Comparison of ENCODE assay signal across 9 cellular contexts in the genomic region with DNA sequence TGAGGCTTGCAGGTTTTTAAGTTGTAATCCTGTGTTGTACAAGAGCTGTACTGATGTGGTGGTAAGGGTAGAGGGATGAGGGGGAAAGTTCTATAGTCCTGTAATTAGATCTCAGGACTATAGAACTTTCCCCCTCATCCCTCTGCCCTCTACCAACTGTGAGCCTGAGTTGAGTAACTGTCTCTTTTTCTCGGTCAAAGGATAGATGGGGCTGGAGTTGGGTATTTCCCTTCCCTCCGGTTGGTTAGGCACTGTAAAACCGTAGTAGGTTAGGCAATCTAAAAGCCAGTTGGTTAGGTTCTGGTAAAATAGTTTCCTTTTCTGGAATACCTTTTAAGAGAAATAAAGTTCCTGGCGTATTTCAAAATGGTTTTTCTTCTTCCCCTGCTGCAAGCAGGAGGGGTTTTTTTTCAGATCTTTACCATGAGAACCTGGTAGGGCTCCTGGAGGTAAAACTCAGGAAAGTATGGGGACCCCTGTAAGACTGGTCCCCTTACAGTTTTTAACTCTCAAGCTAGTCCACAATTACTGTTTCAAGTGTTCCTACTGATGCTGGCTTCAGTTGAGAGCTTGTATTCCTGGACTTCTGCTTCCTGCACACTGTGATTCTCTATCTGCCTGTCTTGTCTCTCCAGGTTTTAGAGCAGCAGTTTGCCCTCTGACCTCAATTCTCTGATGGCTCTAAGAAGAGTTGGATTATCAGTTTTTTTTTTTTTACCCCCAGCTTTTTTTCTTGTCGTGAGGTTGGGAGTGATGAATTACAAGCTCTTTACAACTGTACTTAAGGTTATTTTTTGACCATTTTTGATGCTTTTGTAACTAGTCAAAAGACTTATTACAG. TPM values are rescaled to one million over a fixed set of nuclear protein-coding genes. Genes with fewer than 3 reads are reported as not detected.
DNase-seq lines count a peak whose midpoint lies in the region; ATAC-seq and TF ChIP-seq lines count a peak whose summit lies in the region.
"Had no signal": no experiment of that assay in that cellular context is flagged by ENCODE, and none has a peak within 500 bp of the region (broad histone marks: within the 10 kb centered on the region; RNA-seq: fewer than 3 reads in every experiment).

No MANE protein-coding gene starts in this region.

- POLR2A ChIA-PET in CD4-positive, alpha-beta T cell (lab: Charles Lee), result no interaction called here
- POLR2A ChIA-PET in WTC11 (lab: Charles Lee), result interaction anchor here (0.7 kb wide), 1 partner anchor 41 kb away, joined by 3 read pairs; no protein-coding TSS in a partner anchor

- peaks cover 36% of the 10 kb centered on the region for H3K36me3 Mint-ChIP-seq in CD4-positive, alpha-beta T cell (ENCODE audit: low read depth)
- no peaks in the 10 kb centered on the region for H3K36me3 Mint-ChIP-seq in WTC11

- intact Hi-C loops in CD4-positive, alpha-beta T cell (cut with DNase I, micrococcal nuclease), result no loop called here
- intact Hi-C loops in stomach (cut with DNase I; ENCODE audit: low total_unique reads), result no loop called here

- H3K9me3 Mint-ChIP-seq in CD4-positive, alpha-beta T cell, result no peaks in the 10 kb centered on the region
- no peaks in the 10 kb centered on the region for H3K9me3 Mint-ChIP-seq in WTC11

- peaks cover 50% of the 10 kb centered on the region for H3K4me1 Mint-ChIP-seq in CD4-positive, alpha-beta T cell (ENCODE audit: low read depth)
- peaks cover 60% of the 10 kb centered on the region for H3K4me1 Mint-ChIP-seq in WTC11

- CTCF ChIA-PET in CD4-positive, alpha-beta T cell (lab: Charles Lee), result interaction anchor here (1.0 kb wide), 1 partner anchor 19 kb away, joined by 3 read pairs; no protein-coding TSS in a partner anchor
- CTCF ChIA-PET in WTC11 (lab: Charles Lee), result interaction anchor here (1.1 kb wide), 1 partner anchor 301 kb away, joined by 3 read pairs; no protein-coding TSS in a partner anchor

- peaks cover 0 to 14% (median 2%) of the 10 kb centered on the region in 4 donors for H3K36me3 ChIP-seq in stomach

- H3K9me3 ChIP-seq in CD4-positive, alpha-beta T cell (ENCODE audit: control insufficient read depth, low read length), result no peaks in the 10 kb centered on the region
- H3K9me3 ChIP-seq in stomach, result no peaks in the 10 kb centered on the region

- no peaks in the 10 kb centered on the region for H3K27me3 ChIP-seq in CD4-positive, alpha-beta T cell (ENCODE audit: control insufficient read depth, insufficient read depth, low read length)
- no peaks in the 10 kb centered on the region for H3K27me3 ChIP-seq in stomach

- TF ChIP-seq POLR2A in stomach (IDR thresholded peaks at IDR 0.05), result no peak

- 60 to 73% (median 62%) methylated on average over 5 of the region's 5 CpGs for WGBS in stomach, 5 donors

- no peaks in the 10 kb centered on the region for H3K27me3 Mint-ChIP-seq in CD4-positive, alpha-beta T cell
- H3K27me3 Mint-ChIP-seq in WTC11 (ENCODE audit: low read depth), result no peaks in the 10 kb centered on the region

- no peak overlapping the region for H3K4me3 Mint-ChIP-seq in CD4-positive, alpha-beta T cell
- H3K4me3 Mint-ChIP-seq in WTC11, result no peak overlapping the region

- H3K4me1 ChIP-seq in stomach, result peaks cover 0 to 50% (median 28%) of the 10 kb centered on the region in 4 donors

- no peak overlapping the region for H3K4me3 ChIP-seq in stomach
- H3K4me3 ChIP-seq: lung had no signal

- no peak for TF ChIP-seq CTCF in CD4-positive, alpha-beta T cell (IDR thresholded peaks at IDR 0.05)
- TF ChIP-seq CTCF in WTC11 (IDR thresholded peaks at IDR 0.05), result no peak
- no peak for TF ChIP-seq CTCF in stomach (IDR thresholded peaks at IDR 0.05)

- peak overlapping the region; percentile 77 for H3K27ac Mint-ChIP-seq in CD4-positive, alpha-beta T cell
- peak overlapping the region; percentile 78; the same call in 1 of the 2 replicates for H3K27ac Mint-ChIP-seq in WTC11

- ATAC-seq in CD4-positive, alpha-beta T cell (ENCODE audit: poor library complexity), result no peak
- ATAC-seq in GM19043 (IDR thresholded peaks at IDR 0.05; ENCODE audit: low read depth, unreplicated experiment) (peak; percentile 72), HG03064 (IDR thresholded peaks at IDR 0.05; ENCODE audit: low read depth, unreplicated experiment) (peak; percentile 63), WTC11 (no peak), GM19328 (IDR thresholded peaks at IDR 0.05; ENCODE audit: unreplicated experiment) (no peak)

- DNase-seq in CD4-positive, alpha-beta T cell, result no peak
- DNase-seq in WTC11 (ENCODE audit: low spot score), result no peak
- no peak for DNase-seq in stomach
- no peak for DNase-seq in activated CD4-positive, alpha-beta T cell treated with anti-CD3 and anti-CD28 coated beads, Interleukin-2, amount 50 U/mL, for 1 hour
- no peak for DNase-seq in COLO668 (lab: John Stamatoyannopoulos, UW; ENCODE audit: unreplicated experiment)

- no peak for TF ChIP-seq EP300 in stomach (IDR thresholded peaks at IDR 0.05)

- H3K27ac ChIP-seq in CD4-positive, alpha-beta T cell (ENCODE audit: low read depth, low read length), result no peak overlapping the region
- H3K27ac ChIP-seq in stomach, result no peak overlapping the region

TF ChIP-seq in WTC11, 78 proteins besides CTCF, POLR2A, EP300 and RAD21 (continues in another document):
- TF ChIP-seq NFE2L1 (CRISPR knock-in tag; IDR thresholded peaks at IDR 0.05) (no peak), TEAD4 (CRISPR knock-in tag; IDR thresholded peaks at IDR 0.05) (no peak), OVOL2 (CRISPR knock-in tag; IDR thresholded peaks at IDR 0.05; ENCODE audit: borderline replicate concordance) (no peak), ZNF317 (CRISPR knock-in tag; IDR thresholded peaks at IDR 0.05; ENCODE audit: borderline replicate concordance, low read depth) (no peak), GABPB1 (CRISPR knock-in tag; IDR thresholded peaks at IDR 0.05) (no peak), CREB1 (CRISPR knock-in tag; IDR thresholded peaks at IDR 0.05) (no peak), ETV6 (CRISPR knock-in tag; IDR thresholded peaks at IDR 0.05) (no peak)
- TF ChIP-seq, protein P1, sequence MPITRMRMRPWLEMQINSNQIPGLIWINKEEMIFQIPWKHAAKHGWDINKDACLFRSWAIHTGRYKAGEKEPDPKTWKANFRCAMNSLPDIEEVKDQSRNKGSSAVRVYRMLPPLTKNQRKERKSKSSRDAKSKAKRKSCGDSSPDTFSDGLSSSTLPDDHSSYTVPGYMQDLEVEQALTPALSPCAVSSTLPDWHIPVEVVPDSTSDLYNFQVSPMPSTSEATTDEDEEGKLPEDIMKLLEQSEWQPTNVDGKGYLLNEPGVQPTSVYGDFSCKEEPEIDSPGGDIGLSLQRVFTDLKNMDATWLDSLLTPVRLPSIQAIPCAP (CRISPR knock-in tag; IDR thresholded peaks at IDR 0.05), result no peak
- TF ChIP-seq, protein P2, sequence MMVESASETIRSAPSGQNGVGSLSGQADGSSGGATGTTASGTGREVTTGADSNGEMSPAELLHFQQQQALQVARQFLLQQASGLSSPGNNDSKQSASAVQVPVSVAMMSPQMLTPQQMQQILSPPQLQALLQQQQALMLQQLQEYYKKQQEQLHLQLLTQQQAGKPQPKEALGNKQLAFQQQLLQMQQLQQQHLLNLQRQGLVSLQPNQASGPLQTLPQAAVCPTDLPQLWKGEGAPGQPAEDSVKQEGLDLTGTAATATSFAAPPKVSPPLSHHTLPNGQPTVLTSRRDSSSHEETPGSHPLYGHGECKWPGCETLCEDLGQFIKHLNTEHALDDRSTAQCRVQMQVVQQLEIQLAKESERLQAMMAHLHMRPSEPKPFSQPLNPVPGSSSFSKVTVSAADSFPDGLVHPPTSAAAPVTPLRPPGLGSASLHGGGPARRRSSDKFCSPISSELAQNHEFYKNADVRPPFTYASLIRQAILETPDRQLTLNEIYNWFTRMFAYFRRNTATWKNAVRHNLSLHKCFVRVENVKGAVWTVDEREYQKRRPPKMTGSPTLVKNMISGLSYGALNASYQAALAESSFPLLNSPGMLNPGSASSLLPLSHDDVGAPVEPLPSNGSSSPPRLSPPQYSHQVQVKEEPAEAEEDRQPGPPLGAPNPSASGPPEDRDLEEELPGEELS (CRISPR knock-in tag; IDR thresholded peaks at IDR 0.05), result no peak
- TF ChIP-seq, protein P3, sequence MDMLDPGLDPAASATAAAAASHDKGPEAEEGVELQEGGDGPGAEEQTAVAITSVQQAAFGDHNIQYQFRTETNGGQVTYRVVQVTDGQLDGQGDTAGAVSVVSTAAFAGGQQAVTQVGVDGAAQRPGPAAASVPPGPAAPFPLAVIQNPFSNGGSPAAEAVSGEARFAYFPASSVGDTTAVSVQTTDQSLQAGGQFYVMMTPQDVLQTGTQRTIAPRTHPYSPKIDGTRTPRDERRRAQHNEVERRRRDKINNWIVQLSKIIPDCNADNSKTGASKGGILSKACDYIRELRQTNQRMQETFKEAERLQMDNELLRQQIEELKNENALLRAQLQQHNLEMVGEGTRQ (CRISPR knock-in tag; IDR thresholded peaks at IDR 0.05), result no peak
- TF ChIP-seq, protein P4, sequence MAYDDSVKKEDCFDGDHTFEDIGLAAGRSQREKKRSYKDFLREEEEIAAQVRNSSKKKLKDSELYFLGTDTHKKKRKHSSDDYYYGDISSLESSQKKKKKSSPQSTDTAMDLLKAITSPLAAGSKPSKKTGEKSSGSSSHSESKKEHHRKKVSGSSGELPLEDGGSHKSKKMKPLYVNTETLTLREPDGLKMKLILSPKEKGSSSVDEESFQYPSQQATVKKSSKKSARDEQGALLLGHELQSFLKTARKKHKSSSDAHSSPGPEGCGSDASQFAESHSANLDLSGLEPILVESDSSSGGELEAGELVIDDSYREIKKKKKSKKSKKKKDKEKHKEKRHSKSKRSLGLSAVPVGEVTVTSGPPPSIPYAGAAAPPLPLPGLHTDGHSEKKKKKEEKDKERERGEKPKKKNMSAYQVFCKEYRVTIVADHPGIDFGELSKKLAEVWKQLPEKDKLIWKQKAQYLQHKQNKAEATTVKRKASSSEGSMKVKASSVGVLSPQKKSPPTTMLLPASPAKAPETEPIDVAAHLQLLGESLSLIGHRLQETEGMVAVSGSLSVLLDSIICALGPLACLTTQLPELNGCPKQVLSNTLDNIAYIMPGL (CRISPR knock-in tag; IDR thresholded peaks at IDR 0.05), result no peak
- TF ChIP-seq, protein P5, sequence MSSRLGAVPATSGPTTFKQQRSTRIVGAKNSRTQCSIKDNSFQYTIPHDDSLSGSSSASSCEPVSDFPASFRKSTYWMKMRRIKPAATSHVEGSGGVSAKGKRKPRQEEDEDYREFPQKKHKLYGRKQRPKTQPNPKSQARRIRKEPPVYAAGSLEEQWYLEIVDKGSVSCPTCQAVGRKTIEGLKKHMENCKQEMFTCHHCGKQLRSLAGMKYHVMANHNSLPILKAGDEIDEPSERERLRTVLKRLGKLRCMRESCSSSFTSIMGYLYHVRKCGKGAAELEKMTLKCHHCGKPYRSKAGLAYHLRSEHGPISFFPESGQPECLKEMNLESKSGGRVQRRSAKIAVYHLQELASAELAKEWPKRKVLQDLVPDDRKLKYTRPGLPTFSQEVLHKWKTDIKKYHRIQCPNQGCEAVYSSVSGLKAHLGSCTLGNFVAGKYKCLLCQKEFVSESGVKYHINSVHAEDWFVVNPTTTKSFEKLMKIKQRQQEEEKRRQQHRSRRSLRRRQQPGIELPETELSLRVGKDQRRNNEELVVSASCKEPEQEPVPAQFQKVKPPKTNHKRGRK (CRISPR knock-in tag; IDR thresholded peaks at IDR 0.05; ENCODE audit: borderline replicate concordance), result no peak

RNA-seq across cellular contexts. Expression of a gene that starts 58.7 kb away (rescaled TPM):
- 10 to 100 TPM; 31.3 to 39.1 TPM for total RNA-seq in CD4-positive, alpha-beta T cell
- total RNA-seq in WTC11 (2021) (28.6 to 37.9 TPM (median 31.9 TPM) in 3 replicates), stomach (100 to 1,000 TPM in 2 of 5 donors, 10 to 100 TPM in 3; 25.5 to 175 (median 95.5) TPM)
- 10 to 100 TPM; 17.4 to 24.3 (median 20.0) TPM for polyA plus RNA-seq in stomach

Comparison
In these comparisons a context has a peak if more than half of its experiments do, and no peak if none do; other contexts are left out.
1. ATAC-seq: peak in GM19043 (single experiment) and HG03064 (single experiment); none in CD4-positive, alpha-beta T cell (single experiment), WTC11 (single experiment) and GM19328 (single experiment).